29 cellular contexts compared by ENCODE assay signal in genomic region chr2:235447210-235447609, GRCh38. TPM values are rescaled to one million over a fixed set of nuclear protein-coding genes. Genes with fewer than 3 reads are reported as not detected.
"Had no signal": no experiment of that assay in that cellular context is flagged by ENCODE, and none has a peak within 500 bp of the region (broad histone marks: within the 10 kb centered on the region; RNA-seq: fewer than 3 reads in every experiment).

No MANE protein-coding gene starts in this region.

- H3K36me3 Mint-ChIP-seq: brain; naive thymus-derived CD4-positive, alpha-beta T cell; stimulated activated memory B cell treated with anti-CD40 and anti-IgM and Interleukin-4, amounts not matched to agents 10 μg/mL and 1 μg/mL and 100 μg/mL, for 72 hours had no signal

- FAIRE-seq: urothelium cell line had no signal

- H3K36me3 ChIP-seq: colonic mucosa, esophagus squamous epithelium, left lung, stomach, suprapubic skin, tibial nerve had no signal

- H3K4me2 ChIP-seq: smooth muscle cell had no signal

- H3K4me3 Mint-ChIP-seq: activated B cell treated with CpG ODN at 0.5 μM for 24 hours; activated CD4-positive, alpha-beta T cell treated with anti-CD3 and anti-CD28 coated beads for 36 hours; activated naive CD8-positive, alpha-beta T cell treated with anti-CD3 and anti-CD28 coated beads, Interleukin-2, amount 50 U/mL, for 24 hours; activated T-helper 1 cell treated with anti-CD3 and anti-CD28 coated beads, Interleukin-12 subunit alpha, Interleukin-12 subunit beta, Interleukin-2, Interleukin-4 antibody, amounts not matched to agents 30 ng/mL and 10 ng/mL and 1 ng/mL, durations not matched to agents 14 hours and 24 hours and 36 hours; brain; central memory CD8-positive, alpha-beta T cell; naive thymus-derived CD4-positive, alpha-beta T cell; neural crest cell; stimulated activated memory B cell treated with anti-CD40 and anti-IgM and Interleukin-4, amounts not matched to agents 10 μg/mL and 1 μg/mL and 100 μg/mL, for 72 hours had no signal

- H3K4me3 ChIP-seq: colonic mucosa, dorsolateral prefrontal cortex, esophagus squamous epithelium, left lung, lung, smooth muscle cell, stomach, suprapubic skin, tibial nerve had no signal

- DNase-seq: activated B cell treated with CpG ODN at 0.5 μM for 24 hours; activated CD4-positive, alpha-beta T cell treated with anti-CD3 and anti-CD28 coated beads for 36 hours; activated CD4-positive, alpha-beta T cell treated with anti-CD3 and anti-CD28 coated beads, Interleukin-2, amount 50 U/mL, for 48 hours; activated gamma-delta T cell; activated naive CD4-positive, alpha-beta T cell treated with anti-CD3 and anti-CD28 coated beads, Interleukin-2, amount 50 U/mL, for 16 hours; activated naive CD8-positive, alpha-beta T cell treated with anti-CD3 and anti-CD28 coated beads, Interleukin-2, amount 50 U/mL, for 24 hours; activated T-cell treated with anti-CD3 and anti-CD28 coated beads for 4 hours; aorta; colonic mucosa; dorsolateral prefrontal cortex; esophagus squamous epithelium; left lung; naive thymus-derived CD4-positive, alpha-beta T cell; occipital lobe; posterior cingulate gyrus; stimulated activated CD4-positive, alpha-beta T cell treated with anti-CD3 and anti-CD28 coated beads, Interleukin-15, amount 100 ng/mL, for 24 hours; stomach; T1000 had no signal

- H3K27ac Mint-ChIP-seq: activated B cell treated with CpG ODN at 0.5 μM for 24 hours; activated CD4-positive, alpha-beta T cell treated with anti-CD3 and anti-CD28 coated beads for 36 hours; activated naive CD8-positive, alpha-beta T cell treated with anti-CD3 and anti-CD28 coated beads, Interleukin-2, amount 50 U/mL, for 24 hours; activated T-helper 1 cell treated with anti-CD3 and anti-CD28 coated beads, Interleukin-12 subunit alpha, Interleukin-12 subunit beta, Interleukin-2, Interleukin-4 antibody, amounts not matched to agents 30 ng/mL and 10 ng/mL and 1 ng/mL, durations not matched to agents 14 hours and 24 hours and 36 hours; brain; naive thymus-derived CD4-positive, alpha-beta T cell; stimulated activated memory B cell treated with anti-CD40 and anti-IgM and Interleukin-4, amounts not matched to agents 10 μg/mL and 1 μg/mL and 100 μg/mL, for 72 hours had no signal

- H3K27me3 ChIP-seq: colonic mucosa, dorsolateral prefrontal cortex, left lung, tibial nerve had no signal

- H3K4me1 Mint-ChIP-seq: activated B cell treated with CpG ODN at 0.5 μM for 24 hours; activated CD4-positive, alpha-beta T cell treated with anti-CD3 and anti-CD28 coated beads for 36 hours; brain; central memory CD8-positive, alpha-beta T cell; naive thymus-derived CD4-positive, alpha-beta T cell; neural crest cell; stimulated activated memory B cell treated with anti-CD40 and anti-IgM and Interleukin-4, amounts not matched to agents 10 μg/mL and 1 μg/mL and 100 μg/mL, for 72 hours had no signal

- H3K27me3 Mint-ChIP-seq: brain; stimulated activated memory B cell treated with anti-CD40 and anti-IgM and Interleukin-4, amounts not matched to agents 10 μg/mL and 1 μg/mL and 100 μg/mL, for 72 hours had no signal

- ATAC-seq: activated CD4-positive, alpha-beta T cell treated with anti-CD3 and anti-CD28 coated beads for 36 hours; activated naive CD8-positive, alpha-beta T cell treated with anti-CD3 and anti-CD28 coated beads, Interleukin-2, amount 50 U/mL, for 24 hours; left lung; naive thymus-derived CD4-positive, alpha-beta T cell; sciatic nerve; stimulated activated memory B cell treated with anti-CD40 and anti-IgM and Interleukin-4, amounts not matched to agents 10 μg/mL and 1 μg/mL and 100 μg/mL, for 72 hours had no signal

- H3K9me3 Mint-ChIP-seq: activated T-helper 1 cell treated with anti-CD3 and anti-CD28 coated beads, Interleukin-12 subunit alpha, Interleukin-12 subunit beta, Interleukin-2, Interleukin-4 antibody, amounts not matched to agents 30 ng/mL and 10 ng/mL and 1 ng/mL, durations not matched to agents 14 hours and 24 hours and 36 hours; central memory CD8-positive, alpha-beta T cell; neural crest cell had no signal

- H3K4me1 ChIP-seq: colonic mucosa, esophagus squamous epithelium, left lung, suprapubic skin, tibial nerve had no signal

- H3K9me3 ChIP-seq: colonic mucosa, suprapubic skin had no signal

- H3K27ac ChIP-seq: colonic mucosa, dorsolateral prefrontal cortex, esophagus squamous epithelium, left lung, stomach, suprapubic skin, tibial nerve had no signal

RNA-seq across cellular contexts. Expression of gene AGAP1, which starts 46.6 kb away (rescaled TPM):
- total RNA-seq: activated B cell treated with CpG ODN at 0.5 μM for 24 hours had no signal
